12 cellular contexts compared by ENCODE assay signal in the genomic region with DNA sequence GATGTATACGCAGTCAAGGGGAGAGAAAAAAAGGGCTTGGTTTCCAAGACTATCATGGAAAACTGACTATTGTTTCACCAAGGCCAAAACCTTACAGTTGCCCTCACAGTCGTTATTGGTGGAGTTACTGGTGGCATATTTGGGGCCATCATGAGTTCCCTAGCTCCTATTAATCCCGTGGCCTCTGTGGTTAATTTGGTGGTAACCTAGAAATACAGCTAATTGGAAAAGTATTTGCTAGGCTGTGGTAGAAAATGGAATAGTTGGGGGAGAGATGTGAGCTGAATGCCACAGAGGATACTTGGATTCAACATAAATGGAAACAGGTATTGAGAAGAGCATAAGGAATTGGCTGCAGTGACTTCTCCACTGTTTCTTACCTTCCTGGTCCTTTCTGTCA.
"Had no signal": no experiment of that assay in that cellular context is flagged by ENCODE, and none has a peak within 500 bp of the region (broad histone marks: within the 10 kb centered on the region; RNA-seq: fewer than 3 reads in every experiment).

No MANE protein-coding gene starts in this region.

- H3K4me1 ChIP-seq: foreskin keratinocyte, left lung had no signal

- H3K36me3 ChIP-seq: cardiac muscle cell, heart left ventricle, left lung had no signal

- H3K27me3 ChIP-seq: cardiac muscle cell, foreskin keratinocyte had no signal

- H3K4me3 ChIP-seq: cardiac muscle cell, heart left ventricle, left lung, psoas muscle had no signal

- ATAC-seq: foreskin keratinocyte, heart left ventricle, left lung, psoas muscle, WTC11 had no signal

- DNase-seq: activated CD4-positive, alpha-beta T cell treated with anti-CD3 and anti-CD28 coated beads, Interleukin-2, amount 10 ng/mL, durations not matched to agents 24 days and 14 days; activated T-cell treated with anti-CD3 and anti-CD28 coated beads for 4 hours; foreskin keratinocyte; heart left ventricle; left lung; nephron progenitor cell; psoas muscle; stimulated activated CD4-positive, alpha-beta T cell treated with anti-CD3 and anti-CD28 coated beads, Interleukin-4, amount 100 ng/mL, for 1 hour; stimulated activated CD8-positive, alpha-beta memory T cell treated with anti-CD3 and anti-CD28 coated beads, Interleukin-4, amount 100 ng/mL, for 48 hours; T-helper 1 cell had no signal

- H3K27ac ChIP-seq: cardiac muscle cell, foreskin keratinocyte, left lung, psoas muscle had no signal

- H3K9me3 ChIP-seq: heart left ventricle, left lung, psoas muscle had no signal
